Comparison of ENCODE assay signal across 14 cellular contexts in the genomic region with DNA sequence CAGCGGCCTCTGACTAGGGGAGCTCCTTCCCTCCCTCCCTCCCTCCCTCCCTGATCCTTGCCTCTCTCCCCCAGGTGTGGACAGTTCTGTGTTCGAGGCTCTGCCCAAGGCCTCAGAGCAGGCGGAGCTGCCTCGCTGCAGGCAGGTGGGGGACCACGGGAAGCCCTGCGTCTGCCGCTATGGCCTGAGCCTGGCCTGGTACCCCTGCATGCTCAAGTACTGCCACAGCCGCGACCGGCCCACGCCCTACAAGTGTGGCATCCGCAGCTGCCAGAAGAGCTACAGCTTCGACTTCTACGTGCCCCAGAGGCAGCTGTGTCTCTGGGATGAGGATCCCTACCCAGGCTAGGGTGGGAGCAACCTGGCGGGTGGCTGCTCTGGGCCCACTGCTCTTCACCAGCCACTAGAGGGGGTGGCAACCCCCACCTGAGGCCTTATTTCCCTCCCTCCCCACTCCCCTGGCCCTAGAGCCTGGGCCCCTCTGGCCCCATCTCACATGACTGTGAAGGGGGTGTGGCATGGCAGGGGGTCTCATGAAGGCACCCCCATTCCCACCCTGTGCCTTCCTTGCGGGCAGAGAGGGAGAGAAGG. TPM values are rescaled to one million over a fixed set of nuclear protein-coding genes. Genes with fewer than 3 reads are reported as not detected.
DNase-seq lines count a peak whose midpoint lies in the region; ATAC-seq, FAIRE-seq and TF ChIP-seq lines count a peak whose summit lies in the region.
"Had no signal": no experiment of that assay in that cellular context is flagged by ENCODE, and none has a peak within 500 bp of the region (broad histone marks: within the 10 kb centered on the region; RNA-seq: fewer than 3 reads in every experiment).

No MANE protein-coding gene starts in this region.

- ATAC-seq in A549 (peak; percentile 33 to 73; a peak in 4 of 6 replicates), SK-N-SH treated with all-trans-retinoic acid at 6 μM for 48 hours (peak; percentile 34; the same call in 2 of the 3 replicates), GM18511 (IDR thresholded peaks at IDR 0.05; ENCODE audit: unreplicated experiment) (no peak)
- ATAC-seq in activated CD8-positive, alpha-beta memory T cell treated with anti-CD3 and anti-CD28 coated beads, Interleukin-2, amount 10 ng/mL, durations not matched to agents 7 days and 5 days = no peak

- no peaks in the 10 kb centered on the region for H3K4me1 ChIP-seq in A549

- peaks cover 8% of the 10 kb centered on the region for H3K4me1 Mint-ChIP-seq in activated CD8-positive, alpha-beta memory T cell treated with anti-CD3 and anti-CD28 coated beads, Interleukin-2, amount 10 ng/mL, durations not matched to agents 7 days and 5 days

- CTCF ChIA-PET in A549 (lab: Yijun Ruan, JAX) = interaction anchor here (0.8 to 19.9 kb wide), 20 partner anchors 9 to 505 kb away, joined by 3 to 407 read pairs (median 6); no protein-coding TSS in a partner anchor
- CTCF ChIA-PET in activated CD8-positive, alpha-beta memory T cell treated with anti-CD3 and anti-CD28 coated beads, Interleukin-2, amount 10 ng/mL, durations not matched to agents 7 days and 5 days (lab: Charles Lee) = interaction anchor here (0.7 to 14.0 kb wide), 11 partner anchors 8 to 71 kb away, joined by 3 to 475 read pairs (median 5); no protein-coding TSS in a partner anchor

- H3K27ac Mint-ChIP-seq in activated CD8-positive, alpha-beta memory T cell treated with anti-CD3 and anti-CD28 coated beads, Interleukin-2, amount 10 ng/mL, durations not matched to agents 7 days and 5 days = no peak overlapping the region
- H3K27ac Mint-ChIP-seq: mesothelial cell of epicardium had no signal

- H3K4me3 ChIP-seq in A549 = no peak overlapping the region
- H3K4me3 ChIP-seq: cardiac muscle cell had no signal

- no peak overlapping the region for H3K4me3 Mint-ChIP-seq in activated CD8-positive, alpha-beta memory T cell treated with anti-CD3 and anti-CD28 coated beads, Interleukin-2, amount 10 ng/mL, durations not matched to agents 7 days and 5 days
- H3K4me3 Mint-ChIP-seq: mesothelial cell of epicardium had no signal

- H3K9me3 Mint-ChIP-seq in activated CD8-positive, alpha-beta memory T cell treated with anti-CD3 and anti-CD28 coated beads, Interleukin-2, amount 10 ng/mL, durations not matched to agents 7 days and 5 days (ENCODE audit: low read depth) = no peaks in the 10 kb centered on the region
- H3K9me3 Mint-ChIP-seq: mesothelial cell of epicardium had no signal

- peaks cover 27% of the 10 kb centered on the region for H3K27me3 Mint-ChIP-seq in activated CD8-positive, alpha-beta memory T cell treated with anti-CD3 and anti-CD28 coated beads, Interleukin-2, amount 10 ng/mL, durations not matched to agents 7 days and 5 days

- no peak overlapping the region for H3K27ac ChIP-seq in A549
- H3K27ac ChIP-seq: cardiac muscle cell had no signal

- 40% methylated on average over 1 of the region's 16 CpGs for WGBS in A549 (ENCODE audit: missing lambda C conversion rate)

- FAIRE-seq in A549 (lab: Jason Lieb, UNC) = no peak
- no peak for FAIRE-seq in GM19239 (lab: Jason Lieb, UNC)
- FAIRE-seq: urothelium cell line had no signal

- TF ChIP-seq EP300 in A549 (IDR thresholded peaks at IDR 0.05) = no peak

- no peak overlapping the region for H3K4me2 ChIP-seq in A549

- H3K36me3 Mint-ChIP-seq in activated CD8-positive, alpha-beta memory T cell treated with anti-CD3 and anti-CD28 coated beads, Interleukin-2, amount 10 ng/mL, durations not matched to agents 7 days and 5 days = no peaks in the 10 kb centered on the region
- H3K36me3 Mint-ChIP-seq: mesothelial cell of epicardium had no signal

- no peak for TF ChIP-seq POLR2A in A549 (IDR thresholded peaks at IDR 0.05; ENCODE audit: low read length)

- TF ChIP-seq CTCF in A549 (IDR thresholded peaks at IDR 0.05) (no peak), GM12874 (IDR thresholded peaks at IDR 0.05; ENCODE audit: insufficient read depth, low read depth, low read length) (peak; percentile 48)

- POLR2A ChIA-PET in A549 (lab: Yijun Ruan, JAX) = no interaction called here

- no peak for DNase-seq in A549 (ENCODE audit: low read depth in 1 of 2, low spot score in 1 of 2)
- DNase-seq in iPS-NIHi11 (ENCODE audit: low spot score) = peak; percentile 76
- DNase-seq in activated CD8-positive, alpha-beta memory T cell treated with anti-CD3 and anti-CD28 coated beads, Interleukin-2, amount 10 ng/mL, durations not matched to agents 7 days and 5 days = no peak
- no peak for DNase-seq in GM19239 (ENCODE audit: insufficient read length, low spot score)
- no peak for DNase-seq in COLO829 (ENCODE audit: low spot score)
- DNase-seq: activated naive CD4-positive, alpha-beta T cell; NCI-H2081 had no signal

- H3K9me3 ChIP-seq in A549 = 0 out of 3 replicates have a peak, but pooled peaks cover 4% of the 10 kb centered on the region

- TF ChIP-seq RAD21 in A549 (conservative IDR thresholded peaks at IDR 0.05 in 1 of 2, IDR thresholded peaks at IDR 0.05 in 1 of 2) = no peak

TF ChIP-seq in A549, 52 proteins besides CTCF, POLR2A, EP300 and RAD21:
- TF ChIP-seq HEYL (CRISPR knock-in tag; IDR thresholded peaks at IDR 0.05) (no peak), ZNF302 (CRISPR knock-in tag; IDR thresholded peaks at IDR 0.05) (no peak)
- TF ChIP-seq, protein P1, sequence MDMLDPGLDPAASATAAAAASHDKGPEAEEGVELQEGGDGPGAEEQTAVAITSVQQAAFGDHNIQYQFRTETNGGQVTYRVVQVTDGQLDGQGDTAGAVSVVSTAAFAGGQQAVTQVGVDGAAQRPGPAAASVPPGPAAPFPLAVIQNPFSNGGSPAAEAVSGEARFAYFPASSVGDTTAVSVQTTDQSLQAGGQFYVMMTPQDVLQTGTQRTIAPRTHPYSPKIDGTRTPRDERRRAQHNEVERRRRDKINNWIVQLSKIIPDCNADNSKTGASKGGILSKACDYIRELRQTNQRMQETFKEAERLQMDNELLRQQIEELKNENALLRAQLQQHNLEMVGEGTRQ (IDR thresholded peaks at IDR 0.05) = no peak

TF ChIP-seq in SK-N-SH treated with all-trans-retinoic acid at 6 μM for 48 hours, 23 proteins besides CTCF, POLR2A, EP300 and RAD21:
- TF ChIP-seq ISL1 (CRISPR knock-in tag; IDR thresholded peaks at IDR 0.05) = no peak
- no peak for TF ChIP-seq ZFP3 (CRISPR knock-in tag; IDR thresholded peaks at IDR 0.05)

RNA-seq across cellular contexts. Expression of a gene that starts 11.1 kb away (rescaled TPM):
- polyA plus RNA-seq in A549 (2011; rRNA removed) (not detected in 2 replicates), A549 (2017; fragmentation: RNase III; extraction: RNeasy Plus Mini Kit Qiagen cat#74134 plus additional on column Dnase treatment) (not detected in 3 replicates)
- not detected in 2 replicates for polyA plus RNA-seq in A549 (2012; cell fraction: cytosol; rRNA removed)
- polyA plus RNA-seq in A549 (2012; cell fraction: nucleus; rRNA removed) = not detected in 2 replicates
- polyA minus RNA-seq in A549 (2011; rRNA and poly(A)+ RNA removed) = not detected in 2 replicates
- not detected for total RNA-seq in activated CD8-positive, alpha-beta memory T cell treated with anti-CD3 and anti-CD28 coated beads, Interleukin-2, amount 10 ng/mL, durations not matched to agents 7 days and 5 days
- total RNA-seq: LHCN-M2 had no signal

RNA-seq across cellular contexts. Expression of a gene that starts 18.1 kb away (rescaled TPM):
- polyA plus RNA-seq in A549 (2011; rRNA removed) (3.0 and 4.1 TPM in 2 replicates), A549 (2017; fragmentation: RNase III; extraction: RNeasy Plus Mini Kit Qiagen cat#74134 plus additional on column Dnase treatment) (3.4 to 4.2 TPM (median 3.8 TPM) in 3 replicates)
- polyA plus RNA-seq in A549 (2012; cell fraction: cytosol; rRNA removed) = 6.6 and 8.6 TPM in 2 replicates
- 8.6 and 14.9 TPM in 2 replicates for polyA plus RNA-seq in A549 (2012; cell fraction: nucleus; rRNA removed)
- polyA minus RNA-seq in A549 (2011; rRNA and poly(A)+ RNA removed) = 2.7 and 2.9 TPM in 2 replicates
- 10 to 100 TPM in 1 of 2 experiments, 1 to 10 TPM in 1; 6.5 to 10.5 TPM for total RNA-seq in activated CD8-positive, alpha-beta memory T cell treated with anti-CD3 and anti-CD28 coated beads, Interleukin-2, amount 10 ng/mL, durations not matched to agents 7 days and 5 days

Comparison
In these comparisons a context has a peak if more than half of its experiments do, and no peak if none do; other contexts are left out.
1. ATAC-seq: peak in A549 (2 of 2) and SK-N-SH treated with all-trans-retinoic acid at 6 μM for 48 hours (single experiment); none in activated CD8-positive, alpha-beta memory T cell treated with anti-CD3 and anti-CD28 coated beads, Interleukin-2, amount 10 ng/mL, durations not matched to agents 7 days and 5 days (single experiment) and GM18511 (single experiment).